Comparison of ENCODE assay signal across 17 cellular contexts in genomic region chr6:137647762-137648412, GRCh38.
DNase-seq lines count a peak whose midpoint lies in the region; ATAC-seq and TF ChIP-seq lines count a peak whose summit lies in the region.
"Had no signal": no experiment of that assay in that cellular context is flagged by ENCODE, and none has a peak within 500 bp of the region (broad histone marks: within the 10 kb centered on the region; RNA-seq: fewer than 3 reads in every experiment).

No MANE protein-coding gene starts in this region.

- peaks cover 5% of the 10 kb centered on the region for H3K4me1 Mint-ChIP-seq in stimulated activated naive CD8-positive, alpha-beta T cell treated with anti-CD3 and anti-CD28 coated beads, Interleukin-15, amount 100 ng/mL, for 72 hours
- no peaks in the 10 kb centered on the region for H3K4me1 Mint-ChIP-seq in T-helper 2 cell treated with Interferon-gamma antibody and Interleukin-4, amounts not matched to agents 5 μg/mL and 100 μg/mL, for 36 hours (ENCODE audit: low read depth)
- H3K4me1 Mint-ChIP-seq: IgD-negative memory B cell had no signal

- peaks cover 19% of the 10 kb centered on the region for H3K27me3 Mint-ChIP-seq in stimulated activated naive CD8-positive, alpha-beta T cell treated with anti-CD3 and anti-CD28 coated beads, Interleukin-15, amount 100 ng/mL, for 72 hours
- peaks cover 18% of the 10 kb centered on the region for H3K27me3 Mint-ChIP-seq in T-helper 2 cell treated with Interferon-gamma antibody and Interleukin-4, amounts not matched to agents 5 μg/mL and 100 μg/mL, for 36 hours (ENCODE audit: low read depth)

- H3K27me3 ChIP-seq in colonic mucosa (no peaks in the 10 kb centered on the region), upper lobe of right lung (no peaks in the 10 kb centered on the region)
- H3K27me3 ChIP-seq: heart left ventricle, tibial artery had no signal

- no peaks in the 10 kb centered on the region for H3K4me1 ChIP-seq in colonic mucosa
- no peaks in the 10 kb centered on the region for H3K4me1 ChIP-seq in upper lobe of right lung
- H3K4me1 ChIP-seq: psoas muscle, tibial artery had no signal

- H3K36me3 Mint-ChIP-seq in T-helper 2 cell treated with Interferon-gamma antibody and Interleukin-4, amounts not matched to agents 5 μg/mL and 100 μg/mL, for 36 hours (ENCODE audit: low read depth), result no peaks in the 10 kb centered on the region
- H3K36me3 Mint-ChIP-seq: IgD-negative memory B cell had no signal

- intact Hi-C loops in colonic mucosa (cut with DNase I), result loop anchor here (10.0 kb wide), 1 partner anchor 383 kb away; no protein-coding TSS in a partner anchor
- intact Hi-C loops in upper lobe of right lung (cut with DNase I), result no loop called here

- no peak overlapping the region for H3K4me3 Mint-ChIP-seq in stimulated activated naive CD8-positive, alpha-beta T cell treated with anti-CD3 and anti-CD28 coated beads, Interleukin-15, amount 100 ng/mL, for 72 hours
- no peak overlapping the region for H3K4me3 Mint-ChIP-seq in T-helper 2 cell treated with Interferon-gamma antibody and Interleukin-4, amounts not matched to agents 5 μg/mL and 100 μg/mL, for 36 hours
- H3K4me3 Mint-ChIP-seq: IgD-negative memory B cell had no signal

- H3K9me3 Mint-ChIP-seq in stimulated activated naive CD8-positive, alpha-beta T cell treated with anti-CD3 and anti-CD28 coated beads, Interleukin-15, amount 100 ng/mL, for 72 hours, result no peaks in the 10 kb centered on the region
- peaks cover 6% of the 10 kb centered on the region for H3K9me3 Mint-ChIP-seq in T-helper 2 cell treated with Interferon-gamma antibody and Interleukin-4, amounts not matched to agents 5 μg/mL and 100 μg/mL, for 36 hours

- DNase-seq in stimulated activated naive CD8-positive, alpha-beta T cell treated with anti-CD3 and anti-CD28 coated beads, Interleukin-15, Interleukin-2, amounts not matched to agents 100 U/mL and 50 U/mL, for 24 hours, result no peak
- DNase-seq in stimulated activated naive CD8-positive, alpha-beta T cell treated with anti-CD3 and anti-CD28 coated beads, Interleukin-15, amount 100 ng/mL, for 72 hours, result no peak
- no peak for DNase-seq in colonic mucosa
- DNase-seq in upper lobe of right lung, result no peak
- DNase-seq in T-helper 2 cell treated with Interferon-gamma antibody and Interleukin-4, amounts not matched to agents 5 μg/mL and 100 μg/mL, for 36 hours (ENCODE audit: low spot score), result no peak
- no peak for DNase-seq in ureter (ENCODE audit: low spot score)
- DNase-seq: AML-193; amygdala; effector CD4-positive, alpha-beta T cell; heart left ventricle; NCI-H2081; psoas muscle; tibial artery had no signal

- TF ChIP-seq CTCF in colonic mucosa (IDR thresholded peaks at IDR 0.05), result no peak
- TF ChIP-seq CTCF in upper lobe of right lung (IDR thresholded peaks at IDR 0.05), result no peak

- ATAC-seq in stimulated activated naive CD8-positive, alpha-beta T cell treated with anti-CD3 and anti-CD28 coated beads, Interleukin-15, Interleukin-2, amounts not matched to agents 100 U/mL and 50 U/mL, for 24 hours, result peak; percentile 57
- ATAC-seq in stimulated activated naive CD8-positive, alpha-beta T cell treated with anti-CD3 and anti-CD28 coated beads, Interleukin-15, amount 100 ng/mL, for 72 hours, result no peak
- ATAC-seq in HG03045 (IDR thresholded peaks at IDR 0.05; ENCODE audit: unreplicated experiment) (peak; percentile 56), upper lobe of right lung (peak; percentile 17), HG02840 (IDR thresholded peaks at IDR 0.05; ENCODE audit: low FRiP score, unreplicated experiment) (no peak)

- no peak overlapping the region for H3K27ac Mint-ChIP-seq in stimulated activated naive CD8-positive, alpha-beta T cell treated with anti-CD3 and anti-CD28 coated beads, Interleukin-15, amount 100 ng/mL, for 72 hours
- H3K27ac Mint-ChIP-seq in T-helper 2 cell treated with Interferon-gamma antibody and Interleukin-4, amounts not matched to agents 5 μg/mL and 100 μg/mL, for 36 hours, result no peak overlapping the region

- peak overlapping the region; percentile 75 for H3K27ac ChIP-seq in colonic mucosa
- no peak overlapping the region for H3K27ac ChIP-seq in upper lobe of right lung
- H3K27ac ChIP-seq: psoas muscle, tibial artery had no signal

- H3K4me3 ChIP-seq in colonic mucosa (no peak overlapping the region), upper lobe of right lung (no peak overlapping the region)
- H3K4me3 ChIP-seq: heart left ventricle, lung, psoas muscle, tibial artery had no signal

- H3K9ac ChIP-seq in colonic mucosa (ENCODE audit: low read depth in 2 of 2, low read length in 2 of 2), result peak overlapping the region in 1 of 2 donors; percentile 42

- H3K36me3 ChIP-seq in colonic mucosa (no peaks in the 10 kb centered on the region), upper lobe of right lung (no peaks in the 10 kb centered on the region)
- H3K36me3 ChIP-seq: heart left ventricle, tibial artery had no signal

- H3K9me3 ChIP-seq in colonic mucosa (no peaks in the 10 kb centered on the region), upper lobe of right lung (no peaks in the 10 kb centered on the region)
- H3K9me3 ChIP-seq: psoas muscle had no signal

Comparison
In these comparisons a context has a peak if more than half of its experiments do, and no peak if none do; other contexts are left out.
1. ATAC-seq: peak in stimulated activated naive CD8-positive, alpha-beta T cell treated with anti-CD3 and anti-CD28 coated beads, Interleukin-15, Interleukin-2, amounts not matched to agents 100 U/mL and 50 U/mL, for 24 hours (single experiment), HG03045 (single experiment) and upper lobe of right lung (single experiment); none in stimulated activated naive CD8-positive, alpha-beta T cell treated with anti-CD3 and anti-CD28 coated beads, Interleukin-15, amount 100 ng/mL, for 72 hours (single experiment) and HG02840 (single experiment).